12 cellular contexts compared by ENCODE assay signal in the genomic region with DNA sequence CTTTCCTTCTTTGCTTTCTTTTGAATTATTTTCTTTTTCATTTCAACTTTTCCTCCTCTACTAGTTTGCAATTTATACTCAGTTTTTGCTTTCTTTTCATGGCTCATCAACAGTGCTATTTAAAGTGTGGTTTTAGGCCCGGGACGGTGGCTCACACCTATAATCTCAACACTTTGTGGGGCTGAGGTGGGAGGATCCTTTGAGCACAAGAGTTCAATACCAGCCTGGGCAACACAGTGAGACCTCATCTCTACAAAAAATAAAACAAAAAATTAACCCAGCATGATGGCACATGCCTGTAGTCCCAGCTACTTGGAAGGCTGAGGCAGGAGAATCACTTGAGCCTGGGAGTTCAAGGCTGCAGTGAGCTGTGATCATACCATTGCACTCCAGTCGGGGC.
"Had no signal": no experiment of that assay in that cellular context is flagged by ENCODE, and none has a peak within 500 bp of the region (broad histone marks: within the 10 kb centered on the region; RNA-seq: fewer than 3 reads in every experiment).

No MANE protein-coding gene starts in this region.

- ATAC-seq: activated CD4-positive, CD25-positive, alpha-beta regulatory T cell treated with anti-CD3 and anti-CD28 coated beads, Interleukin-2, amount 50 U/mL, for 24 hours; stimulated activated naive CD8-positive, alpha-beta T cell treated with anti-CD3 and anti-CD28 coated beads, Interleukin-15, Interleukin-2, amounts not matched to agents 100 U/mL and 50 U/mL, for 24 hours had no signal

- DNase-seq: activated CD4-positive, alpha-beta T cell treated with anti-CD3 and anti-CD28 coated beads, Interleukin-2, amount 10 ng/mL, durations not matched to agents 7 days and 5 days; activated naive CD4-positive, alpha-beta T cell treated with anti-CD3 and anti-CD28 coated beads for 36 hours; mesenchymal stem cell; occipital lobe; posterior cingulate gyrus; stimulated activated CD8-positive, alpha-beta memory T cell treated with anti-CD3 and anti-CD28 coated beads, Interleukin-4, amount 100 ng/mL, for 48 hours; stimulated activated naive CD8-positive, alpha-beta T cell treated with anti-CD3 and anti-CD28 coated beads, Interleukin-15, Interleukin-2, amounts not matched to agents 100 U/mL and 50 U/mL, for 24 hours; substantia nigra; tibial artery had no signal

- H3K4me3 Mint-ChIP-seq: activated CD4-positive, alpha-beta T cell treated with anti-CD3 and anti-CD28 coated beads, Interleukin-2, amount 10 ng/mL, durations not matched to agents 7 days and 5 days; activated naive CD4-positive, alpha-beta T cell treated with anti-CD3 and anti-CD28 coated beads for 36 hours had no signal

- H3K4me1 ChIP-seq: adrenal gland, tibial artery had no signal

- H3K4me3 ChIP-seq: adrenal gland, tibial artery had no signal

- H3K36me3 ChIP-seq: adrenal gland, tibial artery had no signal

- H3K9me3 ChIP-seq: adrenal gland, tibial artery had no signal

- H3K27ac Mint-ChIP-seq: activated CD4-positive, alpha-beta T cell treated with anti-CD3 and anti-CD28 coated beads, Interleukin-2, amount 10 ng/mL, durations not matched to agents 7 days and 5 days; activated naive CD4-positive, alpha-beta T cell treated with anti-CD3 and anti-CD28 coated beads for 36 hours; activated T-helper 2 cell treated with anti-CD3 and anti-CD28 coated beads, Interferon-gamma antibody, Interleukin-2, Interleukin-4, amounts not matched to agents 10 μg/mL and 5 μg/mL and 100 μg/mL, durations not matched to agents 14 hours and 24 hours and 36 hours had no signal

- H3K27me3 Mint-ChIP-seq: activated CD4-positive, alpha-beta T cell treated with anti-CD3 and anti-CD28 coated beads, Interleukin-2, amount 10 ng/mL, durations not matched to agents 7 days and 5 days had no signal

- H3K27ac ChIP-seq: adrenal gland, tibial artery had no signal
